Comparison of ENCODE assay signal across 8 cellular contexts in genomic region chr5:132495063-132495671, GRCh38. TPM values are rescaled to one million over a fixed set of nuclear protein-coding genes. Genes with fewer than 3 reads are reported as not detected.
A peak's percentile ranks its signal among the peaks of the same experiment; 100 is the strongest.
DNase-seq lines count a peak whose midpoint lies in the region; ATAC-seq, FAIRE-seq and TF ChIP-seq lines count a peak whose summit lies in the region.

No MANE protein-coding gene starts in this region.

- ATAC-seq in A549 (no peak), naive B cell (ENCODE audit: low read depth in 2 of 2) (no peak), GM21723 (IDR thresholded peaks at IDR 0.05; ENCODE audit: unreplicated experiment) (no peak)

- H3K9me3 Mint-ChIP-seq in naive B cell = no peaks in the 10 kb centered on the region

- no peaks in the 10 kb centered on the region for H3K36me3 ChIP-seq in MG63

- TF ChIP-seq RAD21 in A549 (conservative IDR thresholded peaks at IDR 0.05 in 1 of 2, IDR thresholded peaks at IDR 0.05 in 1 of 2) = no peak

- H3K27ac Mint-ChIP-seq in naive B cell = peak overlapping the region; percentile 94 to 99 (median 96)

- peaks cover 49% of the 10 kb centered on the region for H3K4me1 ChIP-seq in A549

- H3K9me3 ChIP-seq in A549 (no peaks in the 10 kb centered on the region), MG63 (no peaks in the 10 kb centered on the region)

- no peak for TF ChIP-seq POLR2A in A549 (IDR thresholded peaks at IDR 0.05; ENCODE audit: low read length)

- TF ChIP-seq CTCF in A549 (IDR thresholded peaks at IDR 0.05) = no peak

- no peak for TF ChIP-seq EP300 in A549 (IDR thresholded peaks at IDR 0.05)

- DNase-seq in A549 (ENCODE audit: low read depth in 1 of 2, low spot score in 1 of 2) = no peak
- no peak for DNase-seq in MG63
- no peak for DNase-seq in naive B cell
- no peak for DNase-seq in RCC 7860 (ENCODE audit: low spot score)
- DNase-seq in D341Med (ENCODE audit: low spot score) = no peak
- no peak for DNase-seq in NCI-H2227 treated with DMSO at 0.1 percent for 48 hours (lab: John Stamatoyannopoulos, UW)

- peaks cover 47 to 64% (median 54%) of the 10 kb centered on the region in 3 donors for H3K4me1 Mint-ChIP-seq in naive B cell

- H3K27me3 Mint-ChIP-seq in naive B cell = no peaks in the 10 kb centered on the region

- peak overlapping the region; percentile 90 for H3K4me2 ChIP-seq in A549

- H3K4me3 ChIP-seq in A549 = peak overlapping the region; percentile 56
- H3K4me3 ChIP-seq in MG63 = peak overlapping the region; percentile 54

- peak overlapping the region; percentile 88 to 97 for H3K27ac ChIP-seq in A549
- peak overlapping the region; percentile 82 for H3K27ac ChIP-seq in cingulate gyrus (ENCODE audit: low read depth, low read length)

- POLR2A ChIA-PET in A549 (lab: Yijun Ruan, JAX) = interaction anchor here (1.0 to 4.6 kb wide), 9 partner anchors 15 to 107 kb away, joined by 3 to 49 read pairs (median 8); partner anchors contain the start of gene RAD50

- H3K4me3 Mint-ChIP-seq in naive B cell = peak overlapping the region; percentile 88 to 97 (median 94)

- no peaks in the 10 kb centered on the region for H3K36me3 Mint-ChIP-seq in naive B cell

- 65% methylated on average over 11 of the region's 11 CpGs for WGBS in A549 (ENCODE audit: missing lambda C conversion rate)

- CTCF ChIA-PET in A549 (lab: Yijun Ruan, JAX) = interaction anchor here (0.6 to 12.9 kb wide), 9 partner anchors 10 to 491 kb away, joined by 3 to 217 read pairs (median 4); no protein-coding TSS in a partner anchor

- no peak for FAIRE-seq in A549 (lab: Jason Lieb, UNC)
- FAIRE-seq in RCC 7860 (lab: Jason Lieb, UNC) = no peak

- no peaks in the 10 kb centered on the region for H3K27me3 ChIP-seq in MG63

TF ChIP-seq in A549, 52 proteins besides CTCF, POLR2A, EP300 and RAD21:
- TF ChIP-seq RARB (CRISPR knock-in tag; IDR thresholded peaks at IDR 0.05) = no peak
- no peak for TF ChIP-seq HOXB13 (CRISPR knock-in tag; IDR thresholded peaks at IDR 0.05; ENCODE audit: low read depth)
- no peak for TF ChIP-seq ZSCAN20 (CRISPR knock-in tag; IDR thresholded peaks at IDR 0.05)
- TF ChIP-seq REST (IDR thresholded peaks at IDR 0.05) = no peak
- no peak for TF ChIP-seq KDM1A (IDR thresholded peaks at IDR 0.05; ENCODE audit: low read depth)
- no peak for TF ChIP-seq CHD2 (IDR thresholded peaks at IDR 0.05; ENCODE audit: low read length, partially characterized antibody)
- no peak for TF ChIP-seq POLR2AphosphoS2 (conservative IDR thresholded peaks at IDR 0.05; ENCODE audit: low read length)
- no peak for TF ChIP-seq HES2 (IDR thresholded peaks at IDR 0.05)
- TF ChIP-seq JUN (IDR thresholded peaks at IDR 0.05) = no peak
- no peak for TF ChIP-seq SREBF2 (IDR thresholded peaks at IDR 0.05)
- TF ChIP-seq HEYL (CRISPR knock-in tag; IDR thresholded peaks at IDR 0.05) = no peak
- no peak for TF ChIP-seq MYC (IDR thresholded peaks at IDR 0.05; ENCODE audit: borderline replicate concordance, low read length)
- TF ChIP-seq KDM5A (IDR thresholded peaks at IDR 0.05) = no peak
- no peak for TF ChIP-seq HOXB5 (CRISPR knock-in tag; IDR thresholded peaks at IDR 0.05)
- TF ChIP-seq GATA3 (IDR thresholded peaks at IDR 0.05; ENCODE audit: borderline replicate concordance) = no peak
- no peak for TF ChIP-seq ATOH8 (CRISPR knock-in tag; IDR thresholded peaks at IDR 0.05; ENCODE audit: low read depth)
- TF ChIP-seq EHF (CRISPR knock-in tag; IDR thresholded peaks at IDR 0.05) = no peak
- no peak for TF ChIP-seq TP53 (CRISPR knock-in tag; IDR thresholded peaks at IDR 0.05)

RNA-seq across cellular contexts. Expression of gene IRF1, which starts 4.6 kb away (rescaled TPM):
- polyA plus RNA-seq in A549 (2011; rRNA removed) (10.9 and 11.2 TPM in 2 replicates), A549 (2017; fragmentation: RNase III; extraction: RNeasy Plus Mini Kit Qiagen cat#74134 plus additional on column Dnase treatment) (13.3 to 15.5 TPM (median 15.1 TPM) in 3 replicates), naive B cell (ENCODE audit: low read depth in 6 of 6) (100 to 1,000 TPM; 228 to 332 (median 296) TPM)
- polyA plus RNA-seq in A549 (2012; cell fraction: cytosol; rRNA removed) = 9.7 and 13.3 TPM in 2 replicates
- 19.8 and 22.3 TPM in 2 replicates for polyA plus RNA-seq in A549 (2012; cell fraction: nucleus; rRNA removed)
- polyA minus RNA-seq in A549 (2011; rRNA and poly(A)+ RNA removed) = 27.8 and 35.9 TPM in 2 replicates
- 14.2 and 34.7 TPM in 2 replicates for total RNA-seq in MG63 (2014; rRNA removed; shearing (Covaris generic); ENCODE audit: low replicate concordance)

RNA-seq across cellular contexts. Expression of gene IL5, which starts 48.2 kb away (rescaled TPM):
- polyA plus RNA-seq in A549 (2011; rRNA removed) (not detected in 2 replicates), A549 (2017; fragmentation: RNase III; extraction: RNeasy Plus Mini Kit Qiagen cat#74134 plus additional on column Dnase treatment) (not detected in 3 replicates), naive B cell (ENCODE audit: low read depth in 6 of 6) (not detected)
- polyA plus RNA-seq in A549 (2012; cell fraction: cytosol; rRNA removed) = not detected in 2 replicates
- not detected in 2 replicates for polyA plus RNA-seq in A549 (2012; cell fraction: nucleus; rRNA removed)
- not detected in 2 replicates for polyA minus RNA-seq in A549 (2011; rRNA and poly(A)+ RNA removed)
- not detected in 2 replicates for total RNA-seq in MG63 (2014; rRNA removed; shearing (Covaris generic); ENCODE audit: low replicate concordance)

Comparison
In these comparisons a context has a peak if more than half of its experiments do, and no peak if none do; other contexts are left out.
1. RNA of gene IRF1, which starts 4.6 kb away (polyA plus RNA-seq): 228 to 332 TPM in naive B cell; 9.7 to 22.3 TPM in A549; every median in the first group is over 4 times any median in the second.